Comparison of ENCODE assay signal across 14 cellular contexts in the genomic region with DNA sequence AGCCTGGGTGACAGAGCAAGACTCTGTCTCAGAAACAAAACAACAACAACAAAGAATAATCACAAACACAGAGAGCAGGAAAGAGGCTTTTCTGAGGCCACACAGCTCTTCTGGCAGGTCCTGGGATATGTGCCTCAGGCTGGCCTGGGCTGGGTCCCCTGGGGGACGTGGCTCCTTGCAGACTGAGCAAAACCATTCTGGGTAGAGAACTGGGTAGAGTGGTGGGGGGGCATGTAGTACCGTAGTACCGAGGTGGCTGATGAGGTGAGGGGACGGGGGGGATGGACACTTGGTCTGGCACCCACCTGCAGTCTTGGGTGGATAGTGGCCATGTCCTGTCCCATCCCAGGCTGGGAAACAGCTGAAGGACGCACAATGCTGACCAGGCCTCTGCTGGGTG. TPM values are rescaled to one million over a fixed set of nuclear protein-coding genes. Genes with fewer than 3 reads are reported as not detected.
A peak's percentile ranks its signal among the peaks of the same experiment; 100 is the strongest.
DNase-seq lines count a peak whose midpoint lies in the region; ATAC-seq and TF ChIP-seq lines count a peak whose summit lies in the region.
"Had no signal": no experiment of that assay in that cellular context is flagged by ENCODE, and none has a peak within 500 bp of the region (broad histone marks: within the 10 kb centered on the region; RNA-seq: fewer than 3 reads in every experiment).

No MANE protein-coding gene starts in this region.

- no peaks in the 10 kb centered on the region for H3K36me3 Mint-ChIP-seq in glutamatergic neuron (ENCODE audit: unreplicated experiment)
- H3K36me3 Mint-ChIP-seq: CD4-positive, CD25-positive, alpha-beta regulatory T cell had no signal

- H3K36me3 ChIP-seq in aorta (ENCODE audit: control insufficient read depth in 1 of 2, insufficient read depth in 2 of 2, low read length in 1 of 2): no peaks in the 10 kb centered on the region
- H3K36me3 ChIP-seq: BLaER1 treated with 17β-estradiol and CSF1 and Interleukin-3, amounts not matched to agents 10 nM and 100 nM had no signal

- no peaks in the 10 kb centered on the region for H3K9me3 Mint-ChIP-seq in stimulated activated naive CD8-positive, alpha-beta T cell treated with anti-CD3 and anti-CD28 coated beads, Interleukin-15, amount 100 ng/mL, for 72 hours
- peaks cover 7% of the 10 kb centered on the region for H3K9me3 Mint-ChIP-seq in glutamatergic neuron (ENCODE audit: unreplicated experiment)

- H3K4me3 ChIP-seq in coronary artery: peak overlapping the region; percentile 63
- no peak overlapping the region for H3K4me3 ChIP-seq in aorta (ENCODE audit: low read length in 2 of 2)
- H3K4me3 ChIP-seq: BLaER1 treated with 17β-estradiol and CSF1 and Interleukin-3, amounts not matched to agents 10 nM and 100 nM had no signal

- no peak overlapping the region for H3K4me3 Mint-ChIP-seq in stimulated activated naive CD8-positive, alpha-beta T cell treated with anti-CD3 and anti-CD28 coated beads, Interleukin-15, amount 100 ng/mL, for 72 hours
- no peak overlapping the region for H3K4me3 Mint-ChIP-seq in glutamatergic neuron (ENCODE audit: unreplicated experiment)
- H3K4me3 Mint-ChIP-seq: CD4-positive, CD25-positive, alpha-beta regulatory T cell had no signal

- no peak for TF ChIP-seq CTCF in coronary artery (IDR thresholded peaks at IDR 0.05)
- TF ChIP-seq CTCF in glutamatergic neuron (IDR thresholded peaks at IDR 0.05; ENCODE audit: partially characterized antibody, unreplicated experiment): no peak

- WGBS in aorta, 2 donors: 17 to 18% methylated on average over 5 of the region's 5 CpGs

- H3K27ac Mint-ChIP-seq in stimulated activated naive CD8-positive, alpha-beta T cell treated with anti-CD3 and anti-CD28 coated beads, Interleukin-15, amount 100 ng/mL, for 72 hours: peak overlapping the region in 1 of 2 donors; percentile 40
- H3K27ac Mint-ChIP-seq in glutamatergic neuron (ENCODE audit: unreplicated experiment): no peak overlapping the region
- H3K27ac Mint-ChIP-seq: CD4-positive, CD25-positive, alpha-beta regulatory T cell had no signal

- H3K27ac ChIP-seq in coronary artery: peak overlapping the region; percentile 85 to 97
- peak overlapping the region; percentile 83 to 84 for H3K27ac ChIP-seq in aorta (ENCODE audit: low read depth in 1 of 2, low read length in 2 of 2)
- H3K27ac ChIP-seq: BLaER1 treated with 17β-estradiol and CSF1 and Interleukin-3, amounts not matched to agents 10 nM and 100 nM had no signal

- H3K9me3 ChIP-seq in aorta (ENCODE audit: control insufficient read depth, low read length): no peaks in the 10 kb centered on the region
- H3K9me3 ChIP-seq: BLaER1 treated with 17β-estradiol and CSF1 and Interleukin-3, amounts not matched to agents 10 nM and 100 nM had no signal

- H3K27me3 Mint-ChIP-seq in stimulated activated naive CD8-positive, alpha-beta T cell treated with anti-CD3 and anti-CD28 coated beads, Interleukin-15, amount 100 ng/mL, for 72 hours: peaks cover 11% of the 10 kb centered on the region
- H3K27me3 Mint-ChIP-seq in glutamatergic neuron (ENCODE audit: unreplicated experiment): peaks cover 8% of the 10 kb centered on the region

- peak; percentile 5 for ATAC-seq in stimulated activated naive CD8-positive, alpha-beta T cell treated with anti-CD3 and anti-CD28 coated beads, Interleukin-15, amount 100 ng/mL, for 72 hours
- no peak for ATAC-seq in stimulated activated naive CD8-positive, alpha-beta T cell treated with anti-CD3 and anti-CD28 coated beads, Interleukin-15, Interleukin-2, amounts not matched to agents 100 U/mL and 50 U/mL, for 24 hours
- no peak for ATAC-seq in aorta (ENCODE audit: low FRiP score)

- no peaks in the 10 kb centered on the region for H3K4me1 ChIP-seq in aorta (ENCODE audit: control insufficient read depth in 1 of 2, insufficient read depth in 2 of 2, low read length in 2 of 2)

- no peaks in the 10 kb centered on the region for H3K27me3 ChIP-seq in aorta (ENCODE audit: control insufficient read depth in 1 of 2, insufficient read depth in 2 of 2, low read length in 1 of 2)
- H3K27me3 ChIP-seq: BLaER1 treated with 17β-estradiol and CSF1 and Interleukin-3, amounts not matched to agents 10 nM and 100 nM had no signal

- intact Hi-C loops in aorta (cut with DNase I): loop anchor here in 1 of 2 donors (5.0 kb wide), 1 partner anchor 39 kb away; no protein-coding TSS in a partner anchor

- no peak for DNase-seq in stimulated activated naive CD8-positive, alpha-beta T cell treated with anti-CD3 and anti-CD28 coated beads, Interleukin-15, amount 100 ng/mL, for 72 hours
- no peak for DNase-seq in stimulated activated naive CD8-positive, alpha-beta T cell treated with anti-CD3 and anti-CD28 coated beads, Interleukin-15, Interleukin-2, amounts not matched to agents 100 U/mL and 50 U/mL, for 24 hours
- no peak for DNase-seq in coronary artery (ENCODE audit: low spot score)
- peak; percentile 59 for DNase-seq in glutamatergic neuron
- no peak for DNase-seq in aorta
- no peak for DNase-seq in activated CD4-positive, alpha-beta T cell treated with anti-CD3 and anti-CD28 coated beads for 48 hours
- no peak for DNase-seq in NCI-H187 (lab: John Stamatoyannopoulos, UW)
- DNase-seq in NAMALWA (ENCODE audit: low spot score): no peak
- DNase-seq: ACHN; CD4-positive, CD25-positive, alpha-beta regulatory T cell had no signal

- no peaks in the 10 kb centered on the region for H3K4me1 Mint-ChIP-seq in stimulated activated naive CD8-positive, alpha-beta T cell treated with anti-CD3 and anti-CD28 coated beads, Interleukin-15, amount 100 ng/mL, for 72 hours
- H3K4me1 Mint-ChIP-seq in glutamatergic neuron (ENCODE audit: low read depth, unreplicated experiment): peaks cover 7% of the 10 kb centered on the region
- H3K4me1 Mint-ChIP-seq: CD4-positive, CD25-positive, alpha-beta regulatory T cell had no signal

RNA-seq across cellular contexts. Expression of a gene that starts 6.0 kb away (rescaled TPM):
- total RNA-seq in glutamatergic neuron (ENCODE audit: unreplicated experiment): not detected
- total RNA-seq in aorta: not detected
- 1 to 10 TPM in 1 of 2 donors, not detected in 1; 5.8 TPM for polyA plus RNA-seq in aorta
- total RNA-seq: A172; CD4-positive, CD25-positive, alpha-beta regulatory T cell; Daoy; HT-29 had no signal
- polyA plus RNA-seq: CD4-positive, CD25-positive, alpha-beta regulatory T cell had no signal

RNA-seq across cellular contexts. Expression of a gene that starts 10.3 kb away (rescaled TPM):
- total RNA-seq in glutamatergic neuron (ENCODE audit: unreplicated experiment) (29.9 TPM), aorta (100 to 1,000 TPM; 418 to 507 TPM)
- 100 to 1,000 TPM; 192 to 584 TPM for polyA plus RNA-seq in aorta
- total RNA-seq: CD4-positive, CD25-positive, alpha-beta regulatory T cell had no signal

RNA-seq across cellular contexts. Expression of a gene that starts 12.2 kb away (rescaled TPM):
- total RNA-seq in glutamatergic neuron (ENCODE audit: unreplicated experiment) (4.1 TPM), aorta (1 to 10 TPM; 2.5 to 4.3 TPM)
- 1 to 10 TPM; 5.6 to 9.8 TPM for polyA plus RNA-seq in aorta
- total RNA-seq: A172, HT-29 had no signal
- polyA plus RNA-seq: CD4-positive, CD25-positive, alpha-beta regulatory T cell had no signal

RNA-seq across cellular contexts. Expression of a gene that starts 59.2 kb away (rescaled TPM):
- total RNA-seq in glutamatergic neuron (ENCODE audit: unreplicated experiment) (2.0 TPM), aorta (1 to 10 TPM; 1.2 to 1.3 TPM)
- 1 to 10 TPM; 1.3 to 4.6 TPM for polyA plus RNA-seq in aorta

Comparison
In these comparisons a context has a peak if more than half of its experiments do, and no peak if none do; other contexts are left out.
1. RNA of a gene that starts 10.3 kb away (total RNA-seq): 418 to 507 TPM in aorta; 29.9 TPM in glutamatergic neuron (single experiment); every median in the first group is over 10 times any median in the second.